Comparison of ENCODE assay signal across 1 cellular context in the genomic region with DNA sequence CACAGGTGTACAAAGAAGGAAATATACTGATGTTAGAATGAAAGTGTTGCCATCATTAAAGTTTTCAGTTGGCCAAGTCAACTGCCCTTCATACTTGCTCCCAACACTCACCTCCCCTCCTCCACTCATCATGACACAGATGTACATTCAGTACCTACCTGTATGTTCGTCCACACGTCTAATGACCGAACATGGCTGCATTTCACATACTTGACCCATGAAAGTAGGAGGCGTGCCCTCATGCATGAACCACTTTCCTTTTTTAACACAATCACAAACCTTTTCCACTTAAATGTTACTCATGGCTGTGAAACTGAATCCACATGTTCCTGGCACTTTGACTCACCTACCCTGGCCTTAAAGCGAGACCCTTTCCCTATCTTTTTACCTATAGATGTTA.
TF ChIP-seq lines count a peak whose summit lies in the region.

No MANE protein-coding gene starts in this region.

TF ChIP-seq in GM12891, 5 proteins besides CTCF, POLR2A, EP300 and RAD21:
- TF ChIP-seq POLR2AphosphoS5 (IDR thresholded peaks at IDR 0.05; ENCODE audit: low read depth, low read length), result peak; percentile 51; the same call in 1 of the 2 replicates
- no peak for TF ChIP-seq PAX5 (IDR thresholded peaks at IDR 0.05; ENCODE audit: insufficient read depth, low read length, severe bottlenecking)
